13 cellular contexts compared by ENCODE assay signal in genomic region chr20:35820715-35821114, GRCh38. TPM values are rescaled to one million over a fixed set of nuclear protein-coding genes. Genes with fewer than 3 reads are reported as not detected.
DNase-seq lines count a peak whose midpoint lies in the region; ATAC-seq and TF ChIP-seq lines count a peak whose summit lies in the region.
"Had no signal": no experiment of that assay in that cellular context is flagged by ENCODE, and none has a peak within 500 bp of the region (broad histone marks: within the 10 kb centered on the region; RNA-seq: fewer than 3 reads in every experiment).

No MANE protein-coding gene starts in this region.

- peaks cover 12% of the 10 kb centered on the region for H3K36me3 ChIP-seq in upper lobe of right lung

- H3K27ac ChIP-seq in right cardiac atrium (ENCODE audit: low read length) (peak overlapping the region; percentile 54), upper lobe of right lung (no peak overlapping the region)

- DNase-seq in activated T-cell treated with anti-CD3 and anti-CD28 coated beads, Interleukin-2, amount 50 U/mL, for 24 hours, result no peak
- no peak for DNase-seq in activated T-cell treated with anti-CD3 and anti-CD28 coated beads, Interleukin-2, amount 50 U/mL, for 4 hours
- peak; percentile 64 for DNase-seq in astrocyte of the hippocampus (ENCODE audit: low read depth, low spot score)
- no peak for DNase-seq in right cardiac atrium
- peak; percentile 6 for DNase-seq in upper lobe of right lung
- no peak for DNase-seq in NCI-H1092 treated with DMSO at 0.1 percent for 48 hours (lab: John Stamatoyannopoulos, UW)
- no peak for DNase-seq in NCI-H2081 treated with DMSO at 0.1 percent for 48 hours (lab: John Stamatoyannopoulos, UW)
- DNase-seq: activated CD8-positive, alpha-beta T cell treated with anti-CD3 and anti-CD28 coated beads, Interleukin-2, amount 10 ng/mL, durations not matched to agents 7 days and 5 days; foreskin melanocyte; NCI-H446; stimulated activated CD4-positive, alpha-beta T cell treated with anti-CD3 and anti-CD28 coated beads, Interleukin-15, amount 100 ng/mL, for 24 hours had no signal

- intact Hi-C loops in right cardiac atrium (cut with DNase I), result no loop called here
- intact Hi-C loops in upper lobe of right lung (cut with DNase I), result no loop called here

- no peak for ATAC-seq in activated T-cell treated with anti-CD3 and anti-CD28 coated beads, Interleukin-2, amount 50 U/mL, for 4 hours
- ATAC-seq in right cardiac atrium (peak; percentile 65 to 76), upper lobe of right lung (no peak), HG02798 (IDR thresholded peaks at IDR 0.05; ENCODE audit: poor library complexity, unreplicated experiment) (no peak)
- ATAC-seq: activated CD8-positive, alpha-beta T cell treated with anti-CD3 and anti-CD28 coated beads, Interleukin-2, amount 10 ng/mL, durations not matched to agents 7 days and 5 days; stimulated activated memory B cell treated with anti-CD40 and anti-IgM and Interleukin-4, amounts not matched to agents 10 μg/mL and 1 μg/mL and 100 μg/mL, for 72 hours had no signal

- no peak overlapping the region for H3K4me3 Mint-ChIP-seq in activated T-cell treated with anti-CD3 and anti-CD28 coated beads, Interleukin-2, amount 50 U/mL, for 24 hours
- no peak overlapping the region for H3K4me3 Mint-ChIP-seq in activated T-cell treated with anti-CD3 and anti-CD28 coated beads, Interleukin-2, amount 50 U/mL, for 4 hours
- H3K4me3 Mint-ChIP-seq: activated CD8-positive, alpha-beta T cell treated with anti-CD3 and anti-CD28 coated beads, Interleukin-2, amount 10 ng/mL, durations not matched to agents 7 days and 5 days; stimulated activated memory B cell treated with anti-CD40 and anti-IgM and Interleukin-4, amounts not matched to agents 10 μg/mL and 1 μg/mL and 100 μg/mL, for 72 hours had no signal

- H3K27ac Mint-ChIP-seq in activated T-cell treated with anti-CD3 and anti-CD28 coated beads, Interleukin-2, amount 50 U/mL, for 24 hours, result peak overlapping the region; percentile 9
- H3K27ac Mint-ChIP-seq: activated CD8-positive, alpha-beta T cell treated with anti-CD3 and anti-CD28 coated beads, Interleukin-2, amount 10 ng/mL, durations not matched to agents 7 days and 5 days had no signal

- peaks cover 31% of the 10 kb centered on the region for H3K4me1 Mint-ChIP-seq in activated T-cell treated with anti-CD3 and anti-CD28 coated beads, Interleukin-2, amount 50 U/mL, for 24 hours (ENCODE audit: low read depth)
- H3K4me1 Mint-ChIP-seq in activated T-cell treated with anti-CD3 and anti-CD28 coated beads, Interleukin-2, amount 50 U/mL, for 4 hours (ENCODE audit: low read depth), result peaks cover 25% of the 10 kb centered on the region

- 80% methylated on average over 2 of the region's 2 CpGs for WGBS in right cardiac atrium

- H3K4me1 ChIP-seq in right cardiac atrium (ENCODE audit: control insufficient read depth, insufficient read depth, low read length) (peaks cover 2% of the 10 kb centered on the region), upper lobe of right lung (peaks cover 11% of the 10 kb centered on the region)

- H3K36me3 Mint-ChIP-seq in activated T-cell treated with anti-CD3 and anti-CD28 coated beads, Interleukin-2, amount 50 U/mL, for 24 hours (ENCODE audit: low read depth), result peaks cover 51% of the 10 kb centered on the region
- H3K36me3 Mint-ChIP-seq in activated T-cell treated with anti-CD3 and anti-CD28 coated beads, Interleukin-2, amount 50 U/mL, for 4 hours (ENCODE audit: insufficient read depth), result peaks cover 27% of the 10 kb centered on the region

- no peaks in the 10 kb centered on the region for H3K27me3 Mint-ChIP-seq in activated T-cell treated with anti-CD3 and anti-CD28 coated beads, Interleukin-2, amount 50 U/mL, for 24 hours
- H3K27me3 Mint-ChIP-seq in activated T-cell treated with anti-CD3 and anti-CD28 coated beads, Interleukin-2, amount 50 U/mL, for 4 hours (ENCODE audit: low read depth), result no peaks in the 10 kb centered on the region
- H3K27me3 Mint-ChIP-seq: stimulated activated memory B cell treated with anti-CD40 and anti-IgM and Interleukin-4, amounts not matched to agents 10 μg/mL and 1 μg/mL and 100 μg/mL, for 72 hours had no signal

- H3K4me3 ChIP-seq in right cardiac atrium (ENCODE audit: low read length) (no peak overlapping the region), upper lobe of right lung (no peak overlapping the region)

- H3K27me3 ChIP-seq in right cardiac atrium (ENCODE audit: control insufficient read depth, insufficient read depth) (no peaks in the 10 kb centered on the region), upper lobe of right lung (no peaks in the 10 kb centered on the region)

- TF ChIP-seq CTCF in upper lobe of right lung (IDR thresholded peaks at IDR 0.05), result no peak

- H3K9me3 Mint-ChIP-seq in activated T-cell treated with anti-CD3 and anti-CD28 coated beads, Interleukin-2, amount 50 U/mL, for 24 hours, result no peaks in the 10 kb centered on the region
- no peaks in the 10 kb centered on the region for H3K9me3 Mint-ChIP-seq in activated T-cell treated with anti-CD3 and anti-CD28 coated beads, Interleukin-2, amount 50 U/mL, for 4 hours
- H3K9me3 Mint-ChIP-seq: stimulated activated memory B cell treated with anti-CD40 and anti-IgM and Interleukin-4, amounts not matched to agents 10 μg/mL and 1 μg/mL and 100 μg/mL, for 72 hours had no signal

- H3K9me3 ChIP-seq in right cardiac atrium (ENCODE audit: control insufficient read depth, low read length), result no peaks in the 10 kb centered on the region
- H3K9me3 ChIP-seq in upper lobe of right lung, result no peaks in the 10 kb centered on the region

RNA-seq across cellular contexts. Expression of gene PHF20, which starts 48.9 kb away (rescaled TPM):
- total RNA-seq in activated T-cell treated with anti-CD3 and anti-CD28 coated beads, Interleukin-2, amount 50 U/mL, for 4 hours, result 10 to 100 TPM; 47.7 to 59.4 (median 48.8) TPM
- total RNA-seq in right cardiac atrium (10 to 100 TPM; 44.6 to 56.8 (median 55.6) TPM), upper lobe of right lung (56.5 TPM)
- polyA plus RNA-seq in right cardiac atrium, result 38.5 TPM

Comparison
In these comparisons a context has a peak if more than half of its experiments do, and no peak if none do; other contexts are left out.
1. DNase-seq: peak in astrocyte of the hippocampus (single experiment) and upper lobe of right lung (single experiment); none in activated T-cell treated with anti-CD3 and anti-CD28 coated beads, Interleukin-2, amount 50 U/mL, for 24 hours (single experiment), activated T-cell treated with anti-CD3 and anti-CD28 coated beads, Interleukin-2, amount 50 U/mL, for 4 hours (single experiment), right cardiac atrium (0 of 3), NCI-H1092 treated with DMSO at 0.1 percent for 48 hours (single experiment) and NCI-H2081 treated with DMSO at 0.1 percent for 48 hours (single experiment).
2. ATAC-seq: peak in right cardiac atrium (2 of 2); none in activated T-cell treated with anti-CD3 and anti-CD28 coated beads, Interleukin-2, amount 50 U/mL, for 4 hours (0 of 2), upper lobe of right lung (single experiment) and HG02798 (single experiment).